Comparison of ENCODE assay signal across 19 cellular contexts in genomic region chr21:31395268-31395667, GRCh38. TPM values are rescaled to one million over a fixed set of nuclear protein-coding genes. Genes with fewer than 3 reads are reported as not detected.
DNase-seq lines count a peak whose midpoint lies in the region; FAIRE-seq and TF ChIP-seq lines count a peak whose summit lies in the region.
"Had no signal": no experiment of that assay in that cellular context is flagged by ENCODE, and none has a peak within 500 bp of the region (broad histone marks: within the 10 kb centered on the region; RNA-seq: fewer than 3 reads in every experiment).

No MANE protein-coding gene starts in this region.

- FAIRE-seq in urothelium cell line (lab: Jason Lieb, UNC) = peak; percentile 20
- FAIRE-seq in frontal cortex (lab: Jason Lieb, UNC) = no peak

- TF ChIP-seq CTCF in dorsolateral prefrontal cortex (IDR thresholded peaks at IDR 0.05 in 54 of 56, conservative IDR thresholded peaks at IDR 0.05 in 2 of 56; ENCODE audit: low read depth in 1 of 56, partially characterized antibody in 56 of 56) = peak in 4 of 56 donors; percentile 7 to 17 (median 12)
- TF ChIP-seq CTCF in neural crest cell (conservative IDR thresholded peaks at IDR 0.05) = no peak
- no peak for TF ChIP-seq CTCF in left ventricle myocardium inferior (IDR thresholded peaks at IDR 0.05; ENCODE audit: borderline replicate concordance)

- H3K27ac Mint-ChIP-seq in activated naive CD4-positive, alpha-beta T cell treated with anti-CD3 and anti-CD28 coated beads, Interleukin-2, amount 10 ng/mL, durations not matched to agents 7 days and 5 days = peak overlapping the region; percentile 13
- H3K27ac Mint-ChIP-seq in neural crest cell (ENCODE audit: unreplicated experiment) = peak overlapping the region; percentile 79
- H3K27ac Mint-ChIP-seq: activated T-helper 2 cell treated with anti-CD3 and anti-CD28 coated beads, Interferon-gamma antibody, Interleukin-2, Interleukin-4, amounts not matched to agents 10 μg/mL and 5 μg/mL and 100 μg/mL, durations not matched to agents 14 hours and 24 hours and 36 hours had no signal

- no peaks in the 10 kb centered on the region for H3K9me3 Mint-ChIP-seq in activated naive CD4-positive, alpha-beta T cell treated with anti-CD3 and anti-CD28 coated beads, Interleukin-2, amount 10 ng/mL, durations not matched to agents 7 days and 5 days
- H3K9me3 Mint-ChIP-seq in neural crest cell = no peaks in the 10 kb centered on the region
- H3K9me3 Mint-ChIP-seq: activated T-helper 2 cell treated with anti-CD3 and anti-CD28 coated beads, Interferon-gamma antibody, Interleukin-2, Interleukin-4, amounts not matched to agents 10 μg/mL and 5 μg/mL and 100 μg/mL, durations not matched to agents 14 hours and 24 hours and 36 hours; CD4-positive, alpha-beta memory T cell had no signal

- H3K36me3 ChIP-seq in left ventricle myocardium inferior = no peaks in the 10 kb centered on the region
- H3K36me3 ChIP-seq: cardiac muscle cell had no signal

- peaks cover 4% of the 10 kb centered on the region for H3K27me3 Mint-ChIP-seq in activated naive CD4-positive, alpha-beta T cell treated with anti-CD3 and anti-CD28 coated beads, Interleukin-2, amount 10 ng/mL, durations not matched to agents 7 days and 5 days
- no peaks in the 10 kb centered on the region for H3K27me3 Mint-ChIP-seq in neural crest cell (ENCODE audit: low read depth)
- H3K27me3 Mint-ChIP-seq: CD4-positive, alpha-beta memory T cell had no signal

- peaks cover 3% of the 10 kb centered on the region for H3K36me3 Mint-ChIP-seq in activated naive CD4-positive, alpha-beta T cell treated with anti-CD3 and anti-CD28 coated beads, Interleukin-2, amount 10 ng/mL, durations not matched to agents 7 days and 5 days
- no peaks in the 10 kb centered on the region for H3K36me3 Mint-ChIP-seq in neural crest cell (ENCODE audit: low read depth)
- H3K36me3 Mint-ChIP-seq: CD4-positive, alpha-beta memory T cell had no signal

- DNase-seq in activated naive CD4-positive, alpha-beta T cell treated with anti-CD3 and anti-CD28 coated beads, Interleukin-2, amount 10 ng/mL, durations not matched to agents 7 days and 5 days = no peak
- no peak for DNase-seq in activated naive CD4-positive, alpha-beta T cell treated with anti-CD3 and anti-CD28 coated beads, Interleukin-2, amount 50 U/mL, for 16 hours
- peak; percentile 29 to 71 (median 58) for DNase-seq in dorsolateral prefrontal cortex
- DNase-seq in neural crest cell (ENCODE audit: low read depth, low spot score) = peak; percentile 23
- no peak for DNase-seq in urothelium cell line (ENCODE audit: low spot score)
- no peak for DNase-seq in left ventricle myocardium inferior
- no peak for DNase-seq in ecto neural progenitor cell (ENCODE audit: low spot score)
- no peak for DNase-seq in frontal cortex (ENCODE audit: low spot score in 2 of 2)
- DNase-seq: ACHN; CD4-positive, alpha-beta memory T cell; HCEC 1CT; NCI-H1436; NCI-H82; PC-3; SIG-M5; stimulated activated CD8-positive, alpha-beta memory T cell treated with anti-CD3 and anti-CD28 coated beads, Interleukin-4, amount 100 ng/mL, for 48 hours; T-helper 2 cell had no signal

- H3K4me1 Mint-ChIP-seq in activated naive CD4-positive, alpha-beta T cell treated with anti-CD3 and anti-CD28 coated beads, Interleukin-2, amount 10 ng/mL, durations not matched to agents 7 days and 5 days = peaks cover 59% of the 10 kb centered on the region
- peaks cover 56% of the 10 kb centered on the region for H3K4me1 Mint-ChIP-seq in neural crest cell

- intact Hi-C loops in dorsolateral prefrontal cortex (cut with DNase I) (loop anchor here in 1 of 2 donors (5.0 kb wide), 1 partner anchor 72 kb away; no protein-coding TSS in a partner anchor), left ventricle myocardium inferior (cut with micrococcal nuclease) (no loop called here)

- H3K27ac ChIP-seq in dorsolateral prefrontal cortex = peak overlapping the region in 57 of 59 donors; percentile 25 to 94 (median 83)
- no peak overlapping the region for H3K27ac ChIP-seq in left ventricle myocardium inferior (replicated peaks)
- H3K27ac ChIP-seq: cardiac muscle cell had no signal

- no peaks in the 10 kb centered on the region for H3K4me1 ChIP-seq in left ventricle myocardium inferior

- CTCF ChIA-PET in activated naive CD4-positive, alpha-beta T cell treated with anti-CD3 and anti-CD28 coated beads, Interleukin-2, amount 10 ng/mL, durations not matched to agents 7 days and 5 days (lab: Charles Lee) = no interaction called here

- H3K4me3 ChIP-seq in dorsolateral prefrontal cortex (peak overlapping the region in 12 of 59 donors; percentile 3 to 48 (median 24)), left ventricle myocardium inferior (no peak overlapping the region)
- H3K4me3 ChIP-seq: cardiac muscle cell had no signal

- H3K4me3 Mint-ChIP-seq in activated naive CD4-positive, alpha-beta T cell treated with anti-CD3 and anti-CD28 coated beads, Interleukin-2, amount 10 ng/mL, durations not matched to agents 7 days and 5 days = no peak overlapping the region
- H3K4me3 Mint-ChIP-seq in neural crest cell = peak overlapping the region; percentile 67
- H3K4me3 Mint-ChIP-seq: CD4-positive, alpha-beta memory T cell had no signal

- no peaks in the 10 kb centered on the region for H3K9me3 ChIP-seq in left ventricle myocardium inferior (replicated peaks)

- H3K27me3 ChIP-seq in dorsolateral prefrontal cortex (no peaks in the 10 kb centered on the region), left ventricle myocardium inferior (ENCODE audit: low read depth) (peaks cover 27% of the 10 kb centered on the region)
- H3K27me3 ChIP-seq: cardiac muscle cell had no signal

RNA-seq across cellular contexts. Expression of gene TIAM1, which starts 51.2 kb away (rescaled TPM):
- 100 to 1,000 TPM in 9 of 120 experiments, 10 to 100 TPM in 111; 53.4 to 115 (median 79.5) TPM for total RNA-seq in dorsolateral prefrontal cortex
- total RNA-seq in neural crest cell = 53.6 and 54.8 TPM in 2 replicates
- total RNA-seq in left ventricle myocardium inferior = 1.8 TPM
- total RNA-seq in frontal cortex = 26.5 TPM

Comparison
In these comparisons a context has a peak if more than half of its experiments do, and no peak if none do; other contexts are left out.
1. DNase-seq: peak in dorsolateral prefrontal cortex (10 of 10) and neural crest cell (single experiment); none in activated naive CD4-positive, alpha-beta T cell treated with anti-CD3 and anti-CD28 coated beads, Interleukin-2, amount 10 ng/mL, durations not matched to agents 7 days and 5 days (single experiment), activated naive CD4-positive, alpha-beta T cell treated with anti-CD3 and anti-CD28 coated beads, Interleukin-2, amount 50 U/mL, for 16 hours (single experiment), urothelium cell line (single experiment), left ventricle myocardium inferior (single experiment), ecto neural progenitor cell (single experiment) and frontal cortex (0 of 2).